15 cellular contexts compared by ENCODE assay signal in the genomic region with DNA sequence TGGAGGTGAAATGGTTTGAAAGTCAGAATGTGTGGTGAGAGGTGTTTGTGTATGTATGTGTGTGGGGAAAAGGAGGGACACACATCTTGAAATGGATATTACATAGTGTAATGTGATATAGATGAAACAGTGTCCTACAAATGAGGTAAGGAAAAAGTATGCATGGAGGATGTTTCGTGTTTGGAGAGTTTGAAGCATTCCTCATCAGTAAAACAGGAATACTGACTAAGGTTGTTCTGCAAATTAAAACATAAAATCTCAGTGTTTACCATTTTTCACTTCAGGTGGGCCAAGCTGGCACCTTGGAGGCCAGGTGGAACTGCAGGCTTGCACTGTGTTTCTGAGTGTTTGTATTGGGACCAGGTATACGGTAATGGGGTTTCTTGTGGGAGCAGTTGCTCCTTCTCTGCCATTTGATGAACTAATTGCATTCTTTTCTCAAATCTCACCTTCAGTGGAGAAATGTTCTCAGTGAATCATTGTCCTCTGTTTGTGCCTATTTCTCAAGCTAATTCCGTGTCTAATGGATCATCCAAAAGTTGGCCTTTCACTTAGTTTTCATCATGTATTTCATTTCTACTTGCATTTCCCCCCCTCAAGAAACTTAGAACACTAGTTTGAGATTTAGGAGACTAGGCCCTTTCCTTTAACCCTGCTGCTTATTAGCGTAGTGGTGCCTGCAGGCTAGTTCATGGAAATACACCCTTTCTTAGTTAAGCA. TPM values are rescaled to one million over a fixed set of nuclear protein-coding genes. Genes with fewer than 3 reads are reported as not detected.
DNase-seq lines count a peak whose midpoint lies in the region; ATAC-seq and TF ChIP-seq lines count a peak whose summit lies in the region.
"Had no signal": no experiment of that assay in that cellular context is flagged by ENCODE, and none has a peak within 500 bp of the region (broad histone marks: within the 10 kb centered on the region; RNA-seq: fewer than 3 reads in every experiment).

No MANE protein-coding gene starts in this region.

- H3K4ac ChIP-seq in neuronal stem cell (ENCODE audit: low read length) = no peak overlapping the region

- H3K23ac ChIP-seq in neuronal stem cell (ENCODE audit: low read depth, low read length, poor library complexity) = no peak overlapping the region

- no peak overlapping the region for H3K27ac Mint-ChIP-seq in osteocyte (ENCODE audit: unreplicated experiment)
- H3K27ac Mint-ChIP-seq: activated CD4-positive, alpha-beta T cell treated with anti-CD3 and anti-CD28 coated beads, Interleukin-2, amount 10 ng/mL, durations not matched to agents 7 days and 5 days had no signal

- DNase-seq in left ventricle myocardium inferior (no peak), heart right ventricle (no peak), stomach (no peak), neuronal stem cell (ENCODE audit: low spot score) (no peak), osteocyte (ENCODE audit: extremely low spot score, unreplicated experiment) (no peak), KBM-7 (no peak)
- DNase-seq: activated CD4-positive, alpha-beta T cell treated with anti-CD3 and anti-CD28 coated beads, Interleukin-2, amount 10 ng/mL, durations not matched to agents 7 days and 5 days; NCI-H1048; stimulated activated CD4-positive, alpha-beta T cell treated with anti-CD3 and anti-CD28 coated beads, Interleukin-2, amount 100 ng/mL, for 48 hours; stimulated activated naive CD4-positive, alpha-beta T cell had no signal

- no peak overlapping the region for H3K4me3 Mint-ChIP-seq in osteocyte (ENCODE audit: unreplicated experiment)
- H3K4me3 Mint-ChIP-seq: activated CD4-positive, alpha-beta T cell treated with anti-CD3 and anti-CD28 coated beads, Interleukin-2, amount 10 ng/mL, durations not matched to agents 7 days and 5 days; CD14-positive monocyte had no signal

- H2BK15ac ChIP-seq in neuronal stem cell (ENCODE audit: low read length) = no peak overlapping the region

- 91 to 95% methylated on average over 4 of the region's 4 CpGs for WGBS in heart right ventricle, 2 donors
- WGBS in gastroesophageal sphincter (ENCODE audit: low coverage in 1 of 2), 2 donors = 71 to 76% methylated on average over 4 of the region's 4 CpGs
- 76 to 89% (median 85%) methylated on average over 4 of the region's 4 CpGs for WGBS in stomach, 5 donors
- WGBS in neuronal stem cell (ENCODE audit: extremely low coverage in 2 of 2, insufficient read length in 2 of 2, insufficient replicate concordance in 1 of 2), 2 donors = no CpG with 5 or more reads among the region's 4 CpGs

- TF ChIP-seq CTCF in left ventricle myocardium inferior (IDR thresholded peaks at IDR 0.05; ENCODE audit: borderline replicate concordance) (no peak), heart right ventricle (IDR thresholded peaks at IDR 0.05) (no peak), gastroesophageal sphincter (IDR thresholded peaks at IDR 0.05) (no peak), stomach (IDR thresholded peaks at IDR 0.05) (no peak), osteocyte (IDR thresholded peaks at IDR 0.05) (no peak)

- H3K27me3 ChIP-seq in left ventricle myocardium inferior (ENCODE audit: low read depth) (no peaks in the 10 kb centered on the region), heart right ventricle (no peaks in the 10 kb centered on the region), gastroesophageal sphincter (no peaks in the 10 kb centered on the region), stomach (no peaks in the 10 kb centered on the region), neuronal stem cell (ENCODE audit: control insufficient read depth in 3 of 3, insufficient read depth in 3 of 3, low read depth in 1 of 3, low read length in 3 of 3) (peaks cover 0 to 1% (median 0%) of the 10 kb centered on the region in 3 experiments)

- no peak overlapping the region for H4K8ac ChIP-seq in neuronal stem cell (ENCODE audit: low read depth, low read length)

- H3K9me3 ChIP-seq in left ventricle myocardium inferior (replicated peaks) (no peaks in the 10 kb centered on the region), heart right ventricle (no peaks in the 10 kb centered on the region), gastroesophageal sphincter (no peaks in the 10 kb centered on the region), stomach (no peaks in the 10 kb centered on the region), neuronal stem cell (replicated peaks in 1 of 2; ENCODE audit: control insufficient read depth in 2 of 2, insufficient read depth in 1 of 2, low read depth in 1 of 2, low read length in 2 of 2) (no peaks in the 10 kb centered on the region)

- H3K36me3 Mint-ChIP-seq in osteocyte (ENCODE audit: unreplicated experiment) = peaks cover 38% of the 10 kb centered on the region

- no peak overlapping the region for H4K91ac ChIP-seq in neuronal stem cell (ENCODE audit: low read depth, low read length, poor library complexity)

- no peak overlapping the region for H2AFZ ChIP-seq in neuronal stem cell (ENCODE audit: low read length)

- H2BK12ac ChIP-seq in neuronal stem cell (ENCODE audit: low read length) = no peak overlapping the region

- no peak overlapping the region for H2BK120ac ChIP-seq in neuronal stem cell (ENCODE audit: low read depth, low read length)

- H3K4me3 ChIP-seq in left ventricle myocardium inferior = no peak overlapping the region
- H3K4me3 ChIP-seq in heart right ventricle = no peak overlapping the region
- H3K4me3 ChIP-seq in gastroesophageal sphincter = no peak overlapping the region
- no peak overlapping the region for H3K4me3 ChIP-seq in stomach
- no peak overlapping the region for H3K4me3 ChIP-seq in neuronal stem cell (ENCODE audit: low read length in 2 of 2)
- H3K4me3 ChIP-seq: coronary artery had no signal

- H3K4me1 ChIP-seq in left ventricle myocardium inferior (peaks cover 27% of the 10 kb centered on the region), heart right ventricle (peaks cover 0 to 27% (median 3%) of the 10 kb centered on the region in 9 donors), gastroesophageal sphincter (peaks cover 0 to 14% (median 0%) of the 10 kb centered on the region in 3 donors), stomach (peaks cover 0 to 26% (median 17%) of the 10 kb centered on the region in 4 donors), neuronal stem cell (ENCODE audit: control insufficient read depth in 2 of 2, insufficient read depth in 1 of 2, low read depth in 1 of 2, low read length in 2 of 2) (peaks cover 0 to 9% of the 10 kb centered on the region in 2 donors)

- H2BK5ac ChIP-seq in neuronal stem cell (ENCODE audit: low read length) = no peak overlapping the region

- H2AK5ac ChIP-seq in neuronal stem cell (ENCODE audit: low read depth, low read length) = no peak overlapping the region

- H3K9ac ChIP-seq in neuronal stem cell (ENCODE audit: low read depth, low read length, poor library complexity) = no peak overlapping the region

- H3K14ac ChIP-seq in neuronal stem cell (ENCODE audit: low read length) = no peak overlapping the region

- in situ Hi-C loops in KBM-7 (cut with MboI; ENCODE audit: low pct_unique_long_range_greater_than_20kb, low sequenced_read_pairs) = no loop called here

- ATAC-seq in heart right ventricle = no peak
- peak; percentile 4; the same call in 1 of the 3 replicates for ATAC-seq in SK-N-SH treated with all-trans-retinoic acid at 6 μM for 48 hours
- peak; percentile 12 for ATAC-seq in gastroesophageal sphincter

- TF ChIP-seq EP300 in gastroesophageal sphincter (IDR thresholded peaks at IDR 0.05) = no peak
- no peak for TF ChIP-seq EP300 in stomach (IDR thresholded peaks at IDR 0.05)

- no peaks in the 10 kb centered on the region for H3K9me3 Mint-ChIP-seq in osteocyte (ENCODE audit: unreplicated experiment)
- H3K9me3 Mint-ChIP-seq: activated CD4-positive, alpha-beta T cell treated with anti-CD3 and anti-CD28 coated beads, Interleukin-2, amount 10 ng/mL, durations not matched to agents 7 days and 5 days had no signal

- no peak overlapping the region for H3K18ac ChIP-seq in neuronal stem cell (ENCODE audit: low read length)

- peaks cover 45% of the 10 kb centered on the region for H3K36me3 ChIP-seq in left ventricle myocardium inferior
- H3K36me3 ChIP-seq in heart right ventricle = peaks cover 0 to 65% (median 33%) of the 10 kb centered on the region in 9 donors
- peaks cover 0 to 50% of the 10 kb centered on the region in 2 donors for H3K36me3 ChIP-seq in gastroesophageal sphincter
- H3K36me3 ChIP-seq in stomach = peaks cover 21 to 54% (median 46%) of the 10 kb centered on the region in 4 donors
- peaks cover 22 to 68% of the 10 kb centered on the region in 2 donors for H3K36me3 ChIP-seq in neuronal stem cell (replicated peaks in 1 of 2; ENCODE audit: control insufficient read depth in 2 of 2, insufficient read depth in 2 of 2, low read length in 2 of 2)

- intact Hi-C loops in left ventricle myocardium inferior (cut with micrococcal nuclease) = no loop called here
- intact Hi-C loops in heart right ventricle (cut with DNase I) = no loop called here
- intact Hi-C loops in stomach (cut with DNase I; ENCODE audit: low total_unique reads) = no loop called here

- no peak overlapping the region for H3K4me2 ChIP-seq in neuronal stem cell (ENCODE audit: insufficient read depth, low read length, poor library complexity, severe bottlenecking)

- H3K27ac ChIP-seq in left ventricle myocardium inferior (replicated peaks) = peak overlapping the region; percentile 4
- no peak overlapping the region for H3K27ac ChIP-seq in heart right ventricle
- no peak overlapping the region for H3K27ac ChIP-seq in gastroesophageal sphincter
- peak overlapping the region in 3 of 5 donors; percentile 26 to 65 (median 52) for H3K27ac ChIP-seq in stomach
- no peak overlapping the region for H3K27ac ChIP-seq in neuronal stem cell (replicated peaks; ENCODE audit: low read length)
- H3K27ac ChIP-seq: coronary artery had no signal

- TF ChIP-seq POLR2A in gastroesophageal sphincter (IDR thresholded peaks at IDR 0.05) (no peak), stomach (IDR thresholded peaks at IDR 0.05) (no peak)

- H3K27me3 Mint-ChIP-seq in osteocyte (ENCODE audit: unreplicated experiment) = no peaks in the 10 kb centered on the region
- H3K27me3 Mint-ChIP-seq: activated CD4-positive, alpha-beta T cell treated with anti-CD3 and anti-CD28 coated beads, Interleukin-2, amount 10 ng/mL, durations not matched to agents 7 days and 5 days had no signal

- H3K79me1 ChIP-seq in neuronal stem cell (ENCODE audit: low read depth, low read length) = no peaks in the 10 kb centered on the region

- H3K4me1 Mint-ChIP-seq in osteocyte (ENCODE audit: unreplicated experiment) = no peaks in the 10 kb centered on the region

RNA-seq across cellular contexts. Expression of a gene that starts 8.2 kb away (rescaled TPM):
- 14.8 TPM for total RNA-seq in left ventricle myocardium inferior
- total RNA-seq in heart right ventricle = 10 to 100 TPM in 9 of 10 donors, 1 to 10 TPM in 1; 8.4 to 19.9 (median 12.6) TPM
- polyA plus RNA-seq in heart right ventricle = 10 to 100 TPM in 1 of 2 donors, 1 to 10 TPM in 1; 9.9 to 27.9 TPM
- 10 to 100 TPM; 13.9 to 25.1 (median 18.0) TPM for total RNA-seq in gastroesophageal sphincter
- total RNA-seq in stomach = 10 to 100 TPM in 1 of 5 donors, 1 to 10 TPM in 4; 2.9 to 14.3 (median 6.7) TPM
- polyA plus RNA-seq in stomach = 10 to 100 TPM in 1 of 3 donors, 1 to 10 TPM in 2; 5.4 to 11.5 (median 5.8) TPM
- polyA plus RNA-seq in neuronal stem cell (2013, experiment 1 of 2) = 12.8 TPM
- polyA plus RNA-seq in neuronal stem cell (2013, experiment 2 of 2) = 13.4 TPM
- 16.5 and 17.4 TPM in 2 replicates for total RNA-seq in osteocyte

RNA-seq across cellular contexts. Expression of a gene that starts 36.0 kb away (rescaled TPM):
- total RNA-seq in left ventricle myocardium inferior (173 TPM), heart right ventricle (100 to 1,000 TPM; 167 to 236 (median 190) TPM), gastroesophageal sphincter (100 to 1,000 TPM; 192 to 215 (median 211) TPM), stomach (100 to 1,000 TPM; 155 to 669 (median 198) TPM), osteocyte (301 and 304 TPM in 2 replicates)
- polyA plus RNA-seq in heart right ventricle (10 to 100 TPM; 30.6 to 66.4 TPM), stomach (10 to 100 TPM; 32.5 to 49.9 (median 33.6) TPM)
- polyA plus RNA-seq in neuronal stem cell (2013, experiment 1 of 2) = 208 TPM
- polyA plus RNA-seq in neuronal stem cell (2013, experiment 2 of 2) = 239 TPM

RNA-seq across cellular contexts. Expression of a gene that starts 47.3 kb away (rescaled TPM):
- 0.25 TPM for total RNA-seq in left ventricle myocardium inferior
- total RNA-seq in heart right ventricle = 1 to 10 TPM in 1 of 10 donors, under 1 TPM in 5, not detected in 4; 0.11 to 2.0 (median 0.29) TPM
- polyA plus RNA-seq in heart right ventricle = under 1 TPM; 0.07 to 0.15 TPM
- 1 to 10 TPM in 1 of 4 donors, under 1 TPM in 1, not detected in 2; 0.94 to 1.1 TPM for total RNA-seq in gastroesophageal sphincter
- total RNA-seq in stomach = under 1 TPM in 2 of 5 donors, not detected in 3; 0.29 to 0.55 TPM
- polyA plus RNA-seq in stomach = under 1 TPM; 0.10 to 0.92 (median 0.31) TPM
- not detected for polyA plus RNA-seq in neuronal stem cell (2013, experiment 1 of 2)
- polyA plus RNA-seq in neuronal stem cell (2013, experiment 2 of 2) = 0.01 TPM
- total RNA-seq in osteocyte = not detected in 2 replicates
- total RNA-seq: pulmonary artery endothelial cell had no signal

Comparison
In these comparisons a context has a peak if more than half of its experiments do, and no peak if none do; other contexts are left out.
1. H3K27ac ChIP-seq: peak in left ventricle myocardium inferior (single experiment) and stomach (3 of 5); none in heart right ventricle (0 of 10), gastroesophageal sphincter (0 of 4) and neuronal stem cell (single experiment).
2. ATAC-seq: peak in SK-N-SH treated with all-trans-retinoic acid at 6 μM for 48 hours (single experiment) and gastroesophageal sphincter (single experiment); none in heart right ventricle (0 of 8).